ENCODE assay signal across 31 cellular contexts in genomic region chr6:131049515-131050081, GRCh38.
"Had no signal": no experiment of that assay in that cellular context is flagged by ENCODE, and none has a peak within 500 bp of the region (broad histone marks: within the 10 kb centered on the region; RNA-seq: fewer than 3 reads in every experiment).

No MANE protein-coding gene starts in this region.

- H3K4me3 Mint-ChIP-seq: activated CD4-positive, alpha-beta memory T cell treated with anti-CD3 and anti-CD28 coated beads, Interleukin-2, amount 10 ng/mL, durations not matched to agents 7 days and 5 days; activated CD4-positive, alpha-beta T cell treated with anti-CD3 and anti-CD28 coated beads, Interleukin-2, amount 10 ng/mL, durations not matched to agents 24 days and 14 days; activated T-cell treated with anti-CD3 and anti-CD28 coated beads, Interleukin-2, amount 50 U/mL, for 4 hours; activated T-helper 17 cell treated with anti-CD3 and anti-CD28 coated beads, Interleukin-2, amount 50 U/mL, for 72 hours; immature natural killer cell; memory B cell; naive thymus-derived CD8-positive, alpha-beta T cell; neural progenitor cell; stimulated activated memory B cell treated with anti-CD40 and anti-IgM and Interleukin-4, amounts not matched to agents 10 μg/mL and 1 μg/mL and 100 μg/mL, for 72 hours; stimulated activated naive CD8-positive, alpha-beta T cell treated with anti-CD3 and anti-CD28 coated beads, Interleukin-15, amount 100 ng/mL, for 72 hours had no signal

- H3K27me3 Mint-ChIP-seq: activated CD4-positive, alpha-beta memory T cell treated with anti-CD3 and anti-CD28 coated beads, Interleukin-2, amount 10 ng/mL, durations not matched to agents 7 days and 5 days; activated T-helper 17 cell treated with anti-CD3 and anti-CD28 coated beads, Interleukin-2, amount 50 U/mL, for 72 hours; memory B cell; naive thymus-derived CD8-positive, alpha-beta T cell; stimulated activated memory B cell treated with anti-CD40 and anti-IgM and Interleukin-4, amounts not matched to agents 10 μg/mL and 1 μg/mL and 100 μg/mL, for 72 hours; stimulated activated naive CD8-positive, alpha-beta T cell treated with anti-CD3 and anti-CD28 coated beads, Interleukin-15, amount 100 ng/mL, for 72 hours had no signal

- H2AFZ ChIP-seq: hepatocyte, neural progenitor cell had no signal

- H3K4me1 ChIP-seq: neural progenitor cell, upper lobe of right lung had no signal

- H3K27ac ChIP-seq: cardiac muscle cell, coronary artery, gastroesophageal sphincter, neural progenitor cell, upper lobe of right lung had no signal

- DNase-seq: activated CD4-positive, alpha-beta memory T cell treated with anti-CD3 and anti-CD28 coated beads, Interleukin-2, amount 10 ng/mL, durations not matched to agents 7 days and 5 days; activated CD4-positive, alpha-beta T cell treated with anti-CD3 and anti-CD28 coated beads, Interleukin-2, amount 10 ng/mL, durations not matched to agents 24 days and 14 days; activated CD4-positive, CD25-positive, alpha-beta regulatory T cell treated with anti-CD3 and anti-CD28 coated beads, Interleukin-2, amount 50 U/mL, for 72 hours; activated CD8-positive, alpha-beta memory T cell treated with anti-CD3 and anti-CD28 coated beads, Interleukin-2, amount 50 U/mL, for 48 hours; activated T-cell treated with anti-CD3 and anti-CD28 coated beads, Interleukin-2, amount 50 U/mL, for 4 hours; anterior cingulate cortex; dorsolateral prefrontal cortex; effector memory CD4-positive, alpha-beta T cell; erythroblast; immature natural killer cell; kidney; left colon; naive thymus-derived CD8-positive, alpha-beta T cell; posterior cingulate gyrus; sigmoid colon; small intestine; stimulated activated CD4-positive, alpha-beta T cell treated with anti-CD3 and anti-CD28 coated beads, Interleukin-4, amount 100 ng/mL, for 4 hours; stimulated activated CD8-positive, alpha-beta memory T cell treated with anti-CD3 and anti-CD28 coated beads, Interleukin-4, amount 100 ng/mL, for 48 hours; stimulated activated naive CD8-positive, alpha-beta T cell treated with anti-CD3 and anti-CD28 coated beads, Interleukin-15, amount 100 ng/mL, for 72 hours; T-helper 2 cell; tibial artery; upper lobe of right lung had no signal

- H3K4me3 ChIP-seq: cardiac muscle cell, coronary artery, dorsolateral prefrontal cortex, gastroesophageal sphincter, hepatocyte, neural progenitor cell, sigmoid colon, tibial artery, upper lobe of right lung had no signal

- H3K9ac ChIP-seq: neural progenitor cell had no signal

- ATAC-seq: activated naive CD4-positive, alpha-beta T cell treated with anti-CD3 and anti-CD28 coated beads, Interleukin-2, amount 50 U/mL, for 72 hours; activated T-cell treated with anti-CD3 and anti-CD28 coated beads, Interleukin-2, amount 50 U/mL, for 4 hours; activated T-helper 17 cell treated with anti-CD3 and anti-CD28 coated beads, Interleukin-2, amount 50 U/mL, for 72 hours; gastroesophageal sphincter; left colon; naive thymus-derived CD8-positive, alpha-beta T cell; stimulated activated memory B cell treated with anti-CD40 and anti-IgM and Interleukin-4, amounts not matched to agents 10 μg/mL and 1 μg/mL and 100 μg/mL, for 72 hours; stimulated activated naive CD8-positive, alpha-beta T cell treated with anti-CD3 and anti-CD28 coated beads, Interleukin-15, amount 100 ng/mL, for 72 hours; upper lobe of right lung had no signal

- H3K36me3 ChIP-seq: cardiac muscle cell, neural progenitor cell, sigmoid colon, tibial artery, upper lobe of right lung had no signal

- H3K4me2 ChIP-seq: neural progenitor cell had no signal

- H3K27ac Mint-ChIP-seq: activated CD4-positive, alpha-beta memory T cell treated with anti-CD3 and anti-CD28 coated beads, Interleukin-2, amount 10 ng/mL, durations not matched to agents 7 days and 5 days; activated CD4-positive, alpha-beta T cell treated with anti-CD3 and anti-CD28 coated beads, Interleukin-2, amount 10 ng/mL, durations not matched to agents 24 days and 14 days; activated naive CD4-positive, alpha-beta T cell treated with anti-CD3 and anti-CD28 coated beads, Interleukin-2, amount 50 U/mL, for 72 hours; activated T-helper 17 cell treated with anti-CD3 and anti-CD28 coated beads, Interleukin-2, amount 50 U/mL, for 72 hours; immature natural killer cell; memory B cell; naive thymus-derived CD8-positive, alpha-beta T cell; neural progenitor cell; stimulated activated memory B cell treated with anti-CD40 and anti-IgM and Interleukin-4, amounts not matched to agents 10 μg/mL and 1 μg/mL and 100 μg/mL, for 72 hours; stimulated activated naive CD8-positive, alpha-beta T cell treated with anti-CD3 and anti-CD28 coated beads, Interleukin-15, amount 100 ng/mL, for 72 hours had no signal

- H3K27me3 ChIP-seq: cardiac muscle cell, dorsolateral prefrontal cortex, gastroesophageal sphincter, hepatocyte, neural progenitor cell, sigmoid colon, tibial artery, upper lobe of right lung had no signal

- H3K4me1 Mint-ChIP-seq: activated CD4-positive, alpha-beta memory T cell treated with anti-CD3 and anti-CD28 coated beads, Interleukin-2, amount 10 ng/mL, durations not matched to agents 7 days and 5 days; activated CD4-positive, alpha-beta T cell treated with anti-CD3 and anti-CD28 coated beads, Interleukin-2, amount 10 ng/mL, durations not matched to agents 24 days and 14 days; activated T-helper 17 cell treated with anti-CD3 and anti-CD28 coated beads, Interleukin-2, amount 50 U/mL, for 72 hours; immature natural killer cell; neural progenitor cell; stimulated activated naive CD8-positive, alpha-beta T cell treated with anti-CD3 and anti-CD28 coated beads, Interleukin-15, amount 100 ng/mL, for 72 hours had no signal

- FAIRE-seq: kidney, small intestine had no signal
